ENCODE assay signal across 16 cellular contexts in genomic region chr3:127998596-127998995, GRCh38. TPM values are rescaled to one million over a fixed set of nuclear protein-coding genes. Genes with fewer than 3 reads are reported as not detected.
DNase-seq lines count a peak whose midpoint lies in the region; ATAC-seq, FAIRE-seq and TF ChIP-seq lines count a peak whose summit lies in the region.
"Had no signal": no experiment of that assay in that cellular context is flagged by ENCODE, and none has a peak within 500 bp of the region (broad histone marks: within the 10 kb centered on the region; RNA-seq: fewer than 3 reads in every experiment).

No MANE protein-coding gene starts in this region.

- ATAC-seq in HepG2 (no peak; the same call in 2 of the 3 replicates), PC-3 (no peak)

- H3K4me1 ChIP-seq in HepG2 (ENCODE audit: insufficient read depth, low read length) (peaks cover 31% of the 10 kb centered on the region), trophoblast cell (ENCODE audit: control insufficient read depth in 1 of 2, insufficient read depth in 2 of 2, low read length in 2 of 2) (no peaks in the 10 kb centered on the region), PC-3 (ENCODE audit: insufficient read depth, low read length) (no peaks in the 10 kb centered on the region)
- H3K4me1 ChIP-seq: BE2C had no signal

- H3K9ac ChIP-seq in HepG2 (ENCODE audit: insufficient read depth, low read depth, low read length), result no peak overlapping the region
- H3K9ac ChIP-seq in trophoblast cell (ENCODE audit: low read length), result peak overlapping the region; percentile 23
- no peak overlapping the region for H3K9ac ChIP-seq in PC-3 (ENCODE audit: low read length)

- no peak overlapping the region for H3K4me3 Mint-ChIP-seq in endothelial cell (ENCODE audit: unreplicated experiment)
- H3K4me3 Mint-ChIP-seq: CD4-positive, CD25-positive, alpha-beta regulatory T cell; CD8-positive, alpha-beta memory T cell; H9 had no signal

- DNase-seq in epithelial cell of prostate (ENCODE audit: low read depth, low spot score), result no peak
- no peak for DNase-seq in HepG2 (ENCODE audit: low spot score)
- DNase-seq in trophoblast cell, result no peak
- DNase-seq in endothelial cell (ENCODE audit: low spot score), result no peak
- DNase-seq in PC-3, result no peak
- no peak for DNase-seq in NCI-H1694 treated with DMSO at 0.1 percent for 48 hours (lab: John Stamatoyannopoulos, UW)
- DNase-seq: BE2C; C1 segment of cervical spinal cord; CD4-positive, CD25-positive, alpha-beta regulatory T cell; CD8-positive, alpha-beta memory T cell; H9 had no signal

- no CpG with 5 or more reads among the region's 3 CpGs for WGBS in HepG2 (ENCODE audit: low lambda C conversion rate)
- no CpG with 5 or more reads among the region's 3 CpGs for WGBS in trophoblast cell (ENCODE audit: extremely low coverage, insufficient coverage, insufficient read length)

- H3K27me3 ChIP-seq in HepG2 (ENCODE audit: control insufficient read depth in 1 of 2, insufficient read depth in 2 of 2, low read length in 2 of 2) (no peaks in the 10 kb centered on the region), trophoblast cell (ENCODE audit: insufficient read depth, low read length) (no peaks in the 10 kb centered on the region), PC-3 (ENCODE audit: low read length) (no peaks in the 10 kb centered on the region)
- H3K27me3 ChIP-seq: BE2C had no signal

- no peak overlapping the region for H2AK5ac ChIP-seq in trophoblast cell (ENCODE audit: low read length)

- H3K9me3 Mint-ChIP-seq in endothelial cell (ENCODE audit: unreplicated experiment), result peaks cover 3% of the 10 kb centered on the region
- H3K9me3 Mint-ChIP-seq: CD4-positive, CD25-positive, alpha-beta regulatory T cell; CD8-positive, alpha-beta memory T cell had no signal

- H2AFZ ChIP-seq in HepG2 (ENCODE audit: low read length) (no peak overlapping the region), trophoblast cell (ENCODE audit: insufficient read depth, low read length, poor library complexity) (no peak overlapping the region), PC-3 (ENCODE audit: low read length) (no peak overlapping the region)

- POLR2A ChIA-PET in HepG2 (lab: Yijun Ruan, JAX), result interaction anchor here (1.0 to 1.1 kb wide), 2 partner anchors 125 to 154 kb away, joined by 3 read pairs; partner anchors contain the start of genes EEFSEC and RUVBL1
- POLR2A ChIA-PET in PC-3 (lab: Charles Lee; ENCODE audit: unreplicated experiment), result no interaction called here

- intact Hi-C loops in HepG2 (cut with micrococcal nuclease; ENCODE audit: unreplicated experiment), result no loop called here
- intact Hi-C loops in PC-3 (cut with micrococcal nuclease), result no loop called here

- no peak overlapping the region for H2BK12ac ChIP-seq in trophoblast cell (ENCODE audit: low read length)

- H3K23ac ChIP-seq in trophoblast cell (ENCODE audit: low read length), result no peak overlapping the region

- no peak for FAIRE-seq in HepG2 (lab: Jason Lieb, UNC)
- FAIRE-seq: D721Med, G401.6, GM12891, GM19239, H1 had no signal

- H4K12ac ChIP-seq in trophoblast cell (ENCODE audit: low read depth, low read length), result no peak overlapping the region

- peaks cover 4% of the 10 kb centered on the region for H3K4me1 Mint-ChIP-seq in endothelial cell (ENCODE audit: unreplicated experiment)
- H3K4me1 Mint-ChIP-seq: CD4-positive, CD25-positive, alpha-beta regulatory T cell; CD8-positive, alpha-beta memory T cell had no signal

- TF ChIP-seq CTCF in HepG2 (CRISPR knock-in tag; IDR thresholded peaks at IDR 0.05) (no peak), endothelial cell (IDR thresholded peaks at IDR 0.05; ENCODE audit: unreplicated experiment) (no peak), PC-3 (conservative IDR thresholded peaks at IDR 0.05; ENCODE audit: low read depth, low read length) (no peak)

- TF ChIP-seq POLR2A in HepG2 (IDR thresholded peaks at IDR 0.05; ENCODE audit: insufficient read depth in 1 of 2, low read depth in 2 of 2, low read length in 2 of 2), result no peak

- no peaks in the 10 kb centered on the region for H3K9me2 ChIP-seq in PC-3 (replicated peaks; ENCODE audit: low read length)

- no peaks in the 10 kb centered on the region for H3K79me2 ChIP-seq in HepG2 (ENCODE audit: insufficient read depth, low read length)
- H3K79me2 ChIP-seq in trophoblast cell (ENCODE audit: control insufficient read depth, insufficient read depth, low read length, poor library complexity), result no peaks in the 10 kb centered on the region
- H3K79me2 ChIP-seq in PC-3 (ENCODE audit: low read length), result no peaks in the 10 kb centered on the region

- H3K14ac ChIP-seq in trophoblast cell (ENCODE audit: low read length), result no peak overlapping the region

- H3F3A ChIP-seq in PC-3 (ENCODE audit: low read length, unreplicated experiment), result no peaks in the 10 kb centered on the region

- CTCF ChIA-PET in HepG2 (lab: Yijun Ruan, JAX; ENCODE audit: low intra/inter-chr PET ratio, low total read pairs) (no interaction called here), PC-3 (lab: Charles Lee) (no interaction called here)

- H3K36me3 Mint-ChIP-seq in endothelial cell (ENCODE audit: low read depth, unreplicated experiment), result no peaks in the 10 kb centered on the region
- H3K36me3 Mint-ChIP-seq: CD4-positive, CD25-positive, alpha-beta regulatory T cell; CD8-positive, alpha-beta memory T cell had no signal

- H3K4me2 ChIP-seq in HepG2 (ENCODE audit: low read depth, low read length), result peak overlapping the region; percentile 67
- no peak overlapping the region for H3K4me2 ChIP-seq in trophoblast cell (ENCODE audit: low read length)
- H3K4me2 ChIP-seq in PC-3 (ENCODE audit: low read length), result no peak overlapping the region

- BruUV-seq in HepG2 (replicated peaks; lab: Mats Ljungman, UMichigan), result no TSS peak
- BruUV-seq in PC-3 (replicated peaks; lab: Mats Ljungman, UMichigan), result no TSS peak

- H3K4me3 ChIP-seq in HepG2 (replicated peaks in 1 of 3; ENCODE audit: insufficient read depth in 1 of 3, low read depth in 2 of 3, low read length in 3 of 3), result peak overlapping the region in 1 of 3 experiments; percentile 5; a peak in 1 of 6 replicates
- H3K4me3 ChIP-seq in trophoblast cell (ENCODE audit: low read depth, low read length), result no peak overlapping the region
- no peak overlapping the region for H3K4me3 ChIP-seq in PC-3 (ENCODE audit: low read length)

- no peak overlapping the region for H4K91ac ChIP-seq in trophoblast cell (ENCODE audit: low read depth, low read length)

- H3K4ac ChIP-seq in trophoblast cell (ENCODE audit: low read depth, low read length), result no peak overlapping the region

- H3K27ac ChIP-seq in epithelial cell of prostate, result peak overlapping the region; percentile 19
- H3K27ac ChIP-seq in HepG2 (ENCODE audit: extremely low read length, insufficient read depth, low read length), result peak overlapping the region; percentile 53
- H3K27ac ChIP-seq in trophoblast cell (ENCODE audit: low read depth, low read length), result no peak overlapping the region
- no peak overlapping the region for H3K27ac ChIP-seq in PC-3 (ENCODE audit: low read length)

- H3K27ac Mint-ChIP-seq in endothelial cell (ENCODE audit: unreplicated experiment), result no peak overlapping the region
- H3K27ac Mint-ChIP-seq: CD4-positive, CD25-positive, alpha-beta regulatory T cell; CD8-positive, alpha-beta memory T cell; H9 had no signal

- H3K79me1 ChIP-seq in trophoblast cell (ENCODE audit: low read length), result no peaks in the 10 kb centered on the region

- H3K9me3 ChIP-seq in HepG2 (ENCODE audit: low read length) (no peaks in the 10 kb centered on the region), trophoblast cell (ENCODE audit: insufficient read depth, low read depth, low read length) (no peaks in the 10 kb centered on the region), PC-3 (ENCODE audit: low read length) (no peaks in the 10 kb centered on the region)
- H3K9me3 ChIP-seq: BE2C had no signal

- no peak overlapping the region for H3K18ac ChIP-seq in trophoblast cell (ENCODE audit: low read length)

- in situ Hi-C loops in HepG2 (cut with HindIII; ENCODE audit: extremely low pct_ligation_motif_present, low pct_unique_long_range_greater_than_20kb), result no loop called here

- peaks cover 3% of the 10 kb centered on the region for H3K27me3 Mint-ChIP-seq in endothelial cell (ENCODE audit: unreplicated experiment)

- H3K36me3 ChIP-seq in HepG2 (replicated peaks in 1 of 2; ENCODE audit: control insufficient read depth in 1 of 2, insufficient read depth in 2 of 2, low read length in 2 of 2) (no peaks in the 10 kb centered on the region), trophoblast cell (ENCODE audit: control insufficient read depth in 1 of 2, insufficient read depth in 2 of 2, low read length in 2 of 2) (no peaks in the 10 kb centered on the region), PC-3 (ENCODE audit: low read depth, low read length) (no peaks in the 10 kb centered on the region)
- H3K36me3 ChIP-seq: BE2C had no signal

- TF ChIP-seq EP300 in HepG2 (IDR thresholded peaks at IDR 0.05; ENCODE audit: low read depth in 2 of 2, low read length in 2 of 2) (no peak), HepG2 (CRISPR knock-in tag; IDR thresholded peaks at IDR 0.05; ENCODE audit: borderline replicate concordance) (no peak)

- H4K8ac ChIP-seq in trophoblast cell (ENCODE audit: low read depth, low read length), result no peak overlapping the region

- H2BK5ac ChIP-seq in trophoblast cell (ENCODE audit: low read depth, low read length, poor library complexity), result no peak overlapping the region

- no peak for TF ChIP-seq RAD21 in HepG2 (CRISPR knock-in tag; IDR thresholded peaks at IDR 0.05)

- H2BK120ac ChIP-seq in trophoblast cell (ENCODE audit: insufficient read depth, low read length, poor library complexity), result no peak overlapping the region

- H4K20me1 ChIP-seq in HepG2 (ENCODE audit: insufficient read depth, low read length), result no peaks in the 10 kb centered on the region
- H4K20me1 ChIP-seq in PC-3 (ENCODE audit: low read length), result no peaks in the 10 kb centered on the region

RNA-seq across cellular contexts. Expression of gene SEC61A1, which starts 53.6 kb away (rescaled TPM):
- 128 and 203 TPM in 2 replicates for total RNA-seq in HepG2 (2016; rRNA removed; fragmentation: Illumina TruSeq; extraction: Trizol)
- total RNA-seq in HepG2 (2016; cell fraction: cytosol; rRNA removed; fragmentation: Illumina TruSeq; extraction: Trizol; ENCODE audit: low read depth), result 23.2 and 24.0 TPM in 2 replicates
- 113 and 205 TPM in 2 replicates for total RNA-seq in HepG2 (2016; cell fraction: insoluble cytoplasmic fraction; rRNA removed; fragmentation: Illumina TruSeq; extraction: Trizol)
- total RNA-seq in HepG2 (2016; cell fraction: membrane; rRNA removed; fragmentation: Illumina TruSeq; extraction: Trizol), result 77.7 and 81.8 TPM in 2 replicates
- total RNA-seq in HepG2 (2016; cell fraction: nucleus; rRNA removed; fragmentation: Illumina TruSeq; extraction: Trizol), result 217 and 248 TPM in 2 replicates
- polyA plus RNA-seq in HepG2 (2011; rRNA removed), result 170 and 173 TPM in 2 replicates
- polyA plus RNA-seq in HepG2 (2011; cell fraction: cytosol; rRNA removed), result 169 and 191 TPM in 2 replicates
- 153 and 160 TPM in 2 replicates for polyA plus RNA-seq in HepG2 (2011; cell fraction: nucleus; rRNA removed)
- polyA plus RNA-seq in HepG2 (2012), result 121 and 145 TPM in 2 replicates
- 19.7 and 20.8 TPM in 2 replicates for polyA plus RNA-seq in HepG2 (2016; cell fraction: cytosol; fragmentation: Illumina TruSeq; extraction: Trizol; ENCODE audit: low read depth)
- polyA plus RNA-seq in HepG2 (2016; cell fraction: insoluble cytoplasmic fraction; fragmentation: Illumina TruSeq; extraction: Trizol; ENCODE audit: low read depth), result 101 and 109 TPM in 2 replicates
- polyA plus RNA-seq in HepG2 (2016; cell fraction: membrane; fragmentation: Illumina TruSeq; extraction: Trizol; ENCODE audit: low read depth), result 42.6 and 47.4 TPM in 2 replicates
- polyA plus RNA-seq in HepG2 (2016; cell fraction: nucleus; fragmentation: Illumina TruSeq; extraction: Trizol; ENCODE audit: insufficient read depth, low read depth), result 314 and 317 TPM in 2 replicates
- polyA minus RNA-seq in HepG2 (2011; rRNA and poly(A)+ RNA removed; ENCODE audit: low replicate concordance), result 520 and 651 TPM in 2 replicates
- polyA minus RNA-seq in HepG2 (2011; cell fraction: cytosol; rRNA and poly(A)+ RNA removed), result 181 and 199 TPM in 2 replicates
- polyA minus RNA-seq in HepG2 (2011; cell fraction: nucleus; rRNA and poly(A)+ RNA removed), result 116 and 132 TPM in 2 replicates
- 320 and 344 TPM in 2 replicates for polyA plus RNA-seq in trophoblast cell (2013)
- total RNA-seq in endothelial cell (ENCODE audit: unreplicated experiment), result 296 TPM
- total RNA-seq in PC-3 (2014; rRNA removed), result 182 and 184 TPM in 2 replicates

Comparison
In these comparisons a context has a peak if more than half of its experiments do, and no peak if none do; other contexts are left out.
1. H3K27ac ChIP-seq: peak in epithelial cell of prostate (single experiment) and HepG2 (single experiment); none in trophoblast cell (single experiment) and PC-3 (single experiment).